ENCODE assay signal across 8 cellular contexts in genomic region chr1:226408285-226409184, GRCh38. TPM values are rescaled to one million over a fixed set of nuclear protein-coding genes. Genes with fewer than 3 reads are reported as not detected.
DNase-seq lines count a peak whose midpoint lies in the region; ATAC-seq and TF ChIP-seq lines count a peak whose summit lies in the region.

No MANE protein-coding gene starts in this region.

- peaks cover 13% of the 10 kb centered on the region for H3F3A ChIP-seq in smooth muscle cell (ENCODE audit: low read depth)

- intact Hi-C loops in activated CD8-positive, alpha-beta T cell treated with anti-CD3 and anti-CD28 coated beads for 36 hours (cut with micrococcal nuclease) = no loop called here

- peaks cover 30% of the 10 kb centered on the region for H3K4me1 Mint-ChIP-seq in activated CD8-positive, alpha-beta T cell treated with anti-CD3 and anti-CD28 coated beads for 36 hours (ENCODE audit: low read depth)

- no peak overlapping the region for H3K9ac ChIP-seq in smooth muscle cell (ENCODE audit: low read depth)

- peaks cover 2% of the 10 kb centered on the region for H3K9me3 Mint-ChIP-seq in activated CD8-positive, alpha-beta T cell treated with anti-CD3 and anti-CD28 coated beads for 36 hours

- peak overlapping the region; percentile 94 for H3K4me2 ChIP-seq in smooth muscle cell

- H3K27me3 Mint-ChIP-seq in activated CD8-positive, alpha-beta T cell treated with anti-CD3 and anti-CD28 coated beads for 36 hours = no peaks in the 10 kb centered on the region

- ATAC-seq in activated CD8-positive, alpha-beta T cell treated with anti-CD3 and anti-CD28 coated beads for 36 hours = no peak
- no peak for ATAC-seq in GM19395 (IDR thresholded peaks at IDR 0.05; ENCODE audit: unreplicated experiment)

- H3K27me3 ChIP-seq in HAP-1 (ENCODE audit: low read depth) (no peaks in the 10 kb centered on the region), iPS DF 6.9 (ENCODE audit: control insufficient read depth, insufficient read depth, low read length) (no peaks in the 10 kb centered on the region), smooth muscle cell (ENCODE audit: low read depth) (no peaks in the 10 kb centered on the region)

- H3K27ac Mint-ChIP-seq in activated CD8-positive, alpha-beta T cell treated with anti-CD3 and anti-CD28 coated beads for 36 hours = peak overlapping the region; percentile 86

- CTCF ChIA-PET in activated CD8-positive, alpha-beta T cell treated with anti-CD3 and anti-CD28 coated beads for 36 hours (lab: Charles Lee) = interaction anchor here (0.6 to 6.7 kb wide), 35 partner anchors 12 to 417 kb away, joined by 3 to 95 read pairs (median 4); partner anchors contain the start of genes MIXL1 and STUM

- TF ChIP-seq CTCF in activated CD8-positive, alpha-beta T cell treated with anti-CD3 and anti-CD28 coated beads for 36 hours (IDR thresholded peaks at IDR 0.05) = no peak
- TF ChIP-seq CTCF in smooth muscle cell (IDR thresholded peaks at IDR 0.05; ENCODE audit: borderline replicate concordance, insufficient read depth, poor library complexity, severe bottlenecking) = no peak

- H3K36me3 ChIP-seq in HAP-1 (replicated peaks) (peaks cover 4% of the 10 kb centered on the region; the same call in 1 of the 2 replicates), iPS DF 6.9 (ENCODE audit: control insufficient read depth, insufficient read depth, low read length) (no peaks in the 10 kb centered on the region), smooth muscle cell (ENCODE audit: low read depth) (no peaks in the 10 kb centered on the region)

- H3K9me3 ChIP-seq in HAP-1 = no peaks in the 10 kb centered on the region
- H3K9me3 ChIP-seq in iPS DF 6.9 (ENCODE audit: control insufficient read depth, insufficient read depth, low read length) = no peaks in the 10 kb centered on the region
- H3K9me3 ChIP-seq in smooth muscle cell (replicated peaks; ENCODE audit: low read depth) = no peaks in the 10 kb centered on the region

- peak overlapping the region; percentile 15 for H3K4me3 ChIP-seq in HAP-1
- H3K4me3 ChIP-seq in iPS DF 6.9 (ENCODE audit: low read length) = peak overlapping the region; percentile 96; the same call in 1 of the 2 replicates
- peak overlapping the region; percentile 78 for H3K4me3 ChIP-seq in smooth muscle cell

- no peak for DNase-seq in HAP-1 (ENCODE audit: low spot score in 2 of 2)
- no peak for DNase-seq in activated CD8-positive, alpha-beta T cell treated with anti-CD3 and anti-CD28 coated beads for 36 hours
- no peak for DNase-seq in iPS DF 6.9 (ENCODE audit: low read depth, low spot score)
- DNase-seq in smooth muscle cell (lab: John Stamatoyannopoulos, UW; ENCODE audit: unreplicated experiment) = no peak
- no peak for DNase-seq in NCI-H1417 (lab: John Stamatoyannopoulos, UW)
- no peak for DNase-seq in DMS79 (lab: John Stamatoyannopoulos, UW)
- DNase-seq in stimulated activated naive CD4-positive, alpha-beta T cell treated with Interleukin-2 at 50 U/mL for 16 hours (lab: John Stamatoyannopoulos, UW) = no peak

- peak overlapping the region; percentile 97 for H2AFZ ChIP-seq in smooth muscle cell (ENCODE audit: low read depth)

- WGBS in iPS DF 6.9 (ENCODE audit: insufficient coverage, insufficient read length) = no CpG with 5 or more reads among the region's 25 CpGs
- WGBS in smooth muscle cell (ENCODE audit: low lambda C conversion rate) = 66% methylated on average over 25 of the region's 25 CpGs

- peaks cover 20% of the 10 kb centered on the region for H3K4me1 ChIP-seq in HAP-1
- peaks cover 8% of the 10 kb centered on the region; the same call in 1 of the 2 replicates for H3K4me1 ChIP-seq in iPS DF 6.9 (ENCODE audit: control insufficient read depth, insufficient read depth, low read length)
- H3K4me1 ChIP-seq in smooth muscle cell (ENCODE audit: low read depth) = peaks cover 28% of the 10 kb centered on the region

- peaks cover 35% of the 10 kb centered on the region for H4K20me1 ChIP-seq in smooth muscle cell (ENCODE audit: low read depth)

- in situ Hi-C loops in HAP-1 (cut with MboI; ENCODE audit: low sequenced_read_pairs) = no loop called here

- peaks cover 16% of the 10 kb centered on the region for H3K36me3 Mint-ChIP-seq in activated CD8-positive, alpha-beta T cell treated with anti-CD3 and anti-CD28 coated beads for 36 hours (ENCODE audit: low read depth)

- H3K79me2 ChIP-seq in smooth muscle cell (ENCODE audit: low read depth) = peaks cover 27% of the 10 kb centered on the region

- POLR2A ChIA-PET in activated CD8-positive, alpha-beta T cell treated with anti-CD3 and anti-CD28 coated beads for 36 hours (lab: Charles Lee) = interaction anchor here (0.7 to 3.1 kb wide), 13 partner anchors 8 to 1582 kb away, joined by 3 to 17 read pairs (median 4); partner anchors contain the start of genes H3-3A and LIN9

- H3K27ac ChIP-seq in iPS DF 6.9 (ENCODE audit: low read length) (no peak overlapping the region), smooth muscle cell (ENCODE audit: low read depth) (no peak overlapping the region)

- H3K4me3 Mint-ChIP-seq in activated CD8-positive, alpha-beta T cell treated with anti-CD3 and anti-CD28 coated beads for 36 hours = peak overlapping the region; percentile 99

RNA-seq across cellular contexts. Expression of gene PARP1, which starts 0.6 kb away (rescaled TPM):
- 100 to 1,000 TPM; 203 to 206 TPM for total RNA-seq in activated CD8-positive, alpha-beta T cell treated with anti-CD3 and anti-CD28 coated beads for 36 hours
- total RNA-seq in smooth muscle cell = 27.4 and 33.2 TPM in 2 replicates
- polyA plus RNA-seq in smooth muscle cell = 38.5 and 48.4 TPM in 2 replicates

Comparison
In these comparisons a context has a peak if more than half of its experiments do, and no peak if none do; other contexts are left out.
1. H3K4me3 ChIP-seq: peak in every context shown above with its lines; median percentile 96 in iPS DF 6.9; 78 in smooth muscle cell; 15 in HAP-1.